Comparison of ENCODE assay signal across 1 cellular context in the genomic region with DNA sequence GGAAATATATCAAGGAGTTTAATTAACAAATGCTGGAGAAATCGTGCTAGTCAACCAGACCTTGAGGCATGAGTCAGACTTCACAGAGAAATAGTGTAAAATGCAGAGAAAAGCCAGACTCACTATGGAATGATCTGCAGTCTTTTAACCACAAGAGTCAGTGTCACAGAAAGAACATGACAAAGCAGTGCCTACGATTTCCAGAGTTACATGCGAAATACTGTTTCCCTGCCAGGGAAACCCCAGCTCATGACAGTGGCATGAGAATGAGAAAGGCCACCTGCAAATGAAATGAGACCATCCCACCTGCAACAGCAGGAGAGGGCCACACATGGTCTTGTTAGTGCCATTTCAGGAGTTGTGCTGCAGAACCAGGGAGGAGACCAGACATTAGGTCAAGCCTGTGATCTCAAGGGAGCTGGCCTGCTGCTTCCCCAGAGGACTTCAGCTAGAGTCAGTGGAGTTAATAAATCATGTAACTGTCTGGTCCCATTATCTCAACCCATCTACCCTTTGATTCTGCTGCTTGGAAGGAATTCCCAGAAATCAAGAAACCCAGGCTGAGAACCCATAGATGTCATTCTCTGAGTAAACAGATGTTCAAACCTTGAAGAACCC.
TF ChIP-seq lines count a peak whose summit lies in the region.

No MANE protein-coding gene starts in this region.

TF ChIP-seq in GM23338, 12 proteins besides CTCF, POLR2A, EP300 and RAD21:
- no peak for TF ChIP-seq ZNF462 (CRISPR knock-in tag; IDR thresholded peaks at IDR 0.05)
- TF ChIP-seq, protein P1, sequence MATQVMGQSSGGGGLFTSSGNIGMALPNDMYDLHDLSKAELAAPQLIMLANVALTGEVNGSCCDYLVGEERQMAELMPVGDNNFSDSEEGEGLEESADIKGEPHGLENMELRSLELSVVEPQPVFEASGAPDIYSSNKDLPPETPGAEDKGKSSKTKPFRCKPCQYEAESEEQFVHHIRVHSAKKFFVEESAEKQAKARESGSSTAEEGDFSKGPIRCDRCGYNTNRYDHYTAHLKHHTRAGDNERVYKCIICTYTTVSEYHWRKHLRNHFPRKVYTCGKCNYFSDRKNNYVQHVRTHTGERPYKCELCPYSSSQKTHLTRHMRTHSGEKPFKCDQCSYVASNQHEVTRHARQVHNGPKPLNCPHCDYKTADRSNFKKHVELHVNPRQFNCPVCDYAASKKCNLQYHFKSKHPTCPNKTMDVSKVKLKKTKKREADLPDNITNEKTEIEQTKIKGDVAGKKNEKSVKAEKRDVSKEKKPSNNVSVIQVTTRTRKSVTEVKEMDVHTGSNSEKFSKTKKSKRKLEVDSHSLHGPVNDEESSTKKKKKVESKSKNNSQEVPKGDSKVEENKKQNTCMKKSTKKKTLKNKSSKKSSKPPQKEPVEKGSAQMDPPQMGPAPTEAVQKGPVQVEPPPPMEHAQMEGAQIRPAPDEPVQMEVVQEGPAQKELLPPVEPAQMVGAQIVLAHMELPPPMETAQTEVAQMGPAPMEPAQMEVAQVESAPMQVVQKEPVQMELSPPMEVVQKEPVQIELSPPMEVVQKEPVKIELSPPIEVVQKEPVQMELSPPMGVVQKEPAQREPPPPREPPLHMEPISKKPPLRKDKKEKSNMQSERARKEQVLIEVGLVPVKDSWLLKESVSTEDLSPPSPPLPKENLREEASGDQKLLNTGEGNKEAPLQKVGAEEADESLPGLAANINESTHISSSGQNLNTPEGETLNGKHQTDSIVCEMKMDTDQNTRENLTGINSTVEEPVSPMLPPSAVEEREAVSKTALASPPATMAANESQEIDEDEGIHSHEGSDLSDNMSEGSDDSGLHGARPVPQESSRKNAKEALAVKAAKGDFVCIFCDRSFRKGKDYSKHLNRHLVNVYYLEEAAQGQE (IDR thresholded peaks at IDR 0.05; ENCODE audit: unreplicated experiment): no peak
- TF ChIP-seq CREB1 (CRISPR knock-in tag; IDR thresholded peaks at IDR 0.05; ENCODE audit: low read depth): no peak
- TF ChIP-seq POLR2AphosphoS5 (IDR thresholded peaks at IDR 0.05; ENCODE audit: low read depth): no peak
- no peak for TF ChIP-seq JUNB (IDR thresholded peaks at IDR 0.05; ENCODE audit: unreplicated experiment)
- TF ChIP-seq EZH2 (IDR thresholded peaks at IDR 0.05; ENCODE audit: low read depth, unreplicated experiment): no peak
- no peak for TF ChIP-seq EZH2phosphoT487 (IDR thresholded peaks at IDR 0.05; ENCODE audit: unreplicated experiment)
- no peak for TF ChIP-seq ETS1 (IDR thresholded peaks at IDR 0.05)
- TF ChIP-seq STAT1 (IDR thresholded peaks at IDR 0.05; ENCODE audit: unreplicated experiment): no peak
- no peak for TF ChIP-seq NANOG (IDR thresholded peaks at IDR 0.05; ENCODE audit: borderline replicate concordance)
- no peak for TF ChIP-seq ZNF114 (CRISPR knock-in tag; IDR thresholded peaks at IDR 0.05)
- TF ChIP-seq ZNF331 (CRISPR knock-in tag; IDR thresholded peaks at IDR 0.05; ENCODE audit: low read depth): no peak
TF ChIP-seq in GM23338: peak in this region for 0.
